ENCODE assay signal across 8 cellular contexts in genomic region chr11:75667831-75668507, GRCh38. TPM values are rescaled to one million over a fixed set of nuclear protein-coding genes. Genes with fewer than 3 reads are reported as not detected.
DNase-seq lines count a peak whose midpoint lies in the region; ATAC-seq and TF ChIP-seq lines count a peak whose summit lies in the region.

No MANE protein-coding gene starts in this region.

- H3K9ac ChIP-seq in KMS-11 (no peak overlapping the region), mucosa of rectum (ENCODE audit: low read depth in 1 of 2, low read length in 2 of 2) (no peak overlapping the region)

- no peak overlapping the region for H3K4me3 ChIP-seq in KMS-11 (IDR thresholded peaks at IDR 0.05; ENCODE audit: insufficient read depth, low read depth, low read length)
- peak overlapping the region; percentile 39 to 57 for H3K4me3 ChIP-seq in mucosa of rectum (ENCODE audit: low read length in 2 of 2)
- peak overlapping the region; percentile 52 for H3K4me3 ChIP-seq in upper lobe of right lung

- peak overlapping the region; percentile 14; the same call in 1 of the 2 replicates for H3K4me2 ChIP-seq in KMS-11

- TF ChIP-seq CTCF in KMS-11 (conservative IDR thresholded peaks at IDR 0.05; ENCODE audit: low read depth, low read length) (no peak), upper lobe of right lung (IDR thresholded peaks at IDR 0.05) (no peak)

- H3K79me2 ChIP-seq in KMS-11 (ENCODE audit: insufficient read depth, low read depth) = no peaks in the 10 kb centered on the region

- H3K4me1 ChIP-seq in KMS-11 (ENCODE audit: low read depth, poor library complexity, severe bottlenecking) = no peaks in the 10 kb centered on the region
- H3K4me1 ChIP-seq in mucosa of rectum (ENCODE audit: control insufficient read depth in 2 of 2, insufficient read depth in 2 of 2, low read length in 2 of 2) = peaks cover 11 to 12% of the 10 kb centered on the region in 2 donors
- peaks cover 13% of the 10 kb centered on the region for H3K4me1 ChIP-seq in upper lobe of right lung

- DNase-seq in EL = peak; percentile 56
- peak; percentile 27 to 34 for DNase-seq in activated CD4-positive, alpha-beta T cell treated with anti-CD3 and anti-CD28 coated beads, Interleukin-2, amount 50 U/mL, for 48 hours
- DNase-seq in fibroblast of gingiva (ENCODE audit: low read depth) = peak; percentile 33
- peak; percentile 81 for DNase-seq in upper lobe of right lung
- DNase-seq in GOT3 (lab: John Stamatoyannopoulos, UW) = no peak

- H3K9me3 ChIP-seq in mucosa of rectum (ENCODE audit: control insufficient read depth in 2 of 2, low read length in 2 of 2) (no peaks in the 10 kb centered on the region), upper lobe of right lung (no peaks in the 10 kb centered on the region)

- H3K27ac ChIP-seq in KMS-11 = no peak overlapping the region
- H3K27ac ChIP-seq in mucosa of rectum (ENCODE audit: low read depth in 2 of 2, low read length in 2 of 2) = no peak overlapping the region
- H3K27ac ChIP-seq in upper lobe of right lung = peak overlapping the region; percentile 17

- no peaks in the 10 kb centered on the region for H3K36me3 ChIP-seq in KMS-11 (ENCODE audit: insufficient read depth)
- H3K36me3 ChIP-seq in mucosa of rectum (ENCODE audit: control insufficient read depth in 2 of 2, insufficient read depth in 2 of 2, low read length in 2 of 2) = no peaks in the 10 kb centered on the region
- H3K36me3 ChIP-seq in upper lobe of right lung = no peaks in the 10 kb centered on the region

- peak overlapping the region; percentile 21; the same call in 1 of the 2 replicates for H2AFZ ChIP-seq in KMS-11 (ENCODE audit: low read depth)

- ATAC-seq in upper lobe of right lung = peak; percentile 70
- no peak for ATAC-seq in HG03097 (IDR thresholded peaks at IDR 0.05; ENCODE audit: low FRiP score, unreplicated experiment)

- H3K27me3 ChIP-seq in KMS-11 (ENCODE audit: insufficient read depth, low read depth) (peaks cover 7% of the 10 kb centered on the region; the same call in 1 of the 2 replicates), mucosa of rectum (ENCODE audit: control insufficient read depth in 2 of 2, insufficient read depth in 2 of 2, low read length in 2 of 2) (peaks cover 50 to 58% of the 10 kb centered on the region in 2 donors), upper lobe of right lung (peaks cover 32% of the 10 kb centered on the region)

- intact Hi-C loops in upper lobe of right lung (cut with DNase I) = no loop called here

- no peaks in the 10 kb centered on the region for H4K20me1 ChIP-seq in KMS-11 (ENCODE audit: insufficient read depth)

RNA-seq across cellular contexts. Expression of gene MAP6, which starts 0.9 kb away (rescaled TPM):
- total RNA-seq in upper lobe of right lung = 5.8 TPM

RNA-seq across cellular contexts. Expression of gene MOGAT2, which starts 49.7 kb away (rescaled TPM):
- not detected for total RNA-seq in upper lobe of right lung
